ENCODE assay signal across 14 cellular contexts in genomic region chr11:128235446-128235845, GRCh38.
DNase-seq lines count a peak whose midpoint lies in the region; ATAC-seq, FAIRE-seq and TF ChIP-seq lines count a peak whose summit lies in the region.
"Had no signal": no experiment of that assay in that cellular context is flagged by ENCODE, and none has a peak within 500 bp of the region (broad histone marks: within the 10 kb centered on the region; RNA-seq: fewer than 3 reads in every experiment).

No MANE protein-coding gene starts in this region.

- no peaks in the 10 kb centered on the region for H3K27me3 Mint-ChIP-seq in osteocyte (ENCODE audit: unreplicated experiment)
- no peaks in the 10 kb centered on the region for H3K27me3 Mint-ChIP-seq in activated CD4-positive, alpha-beta memory T cell treated with anti-CD3 and anti-CD28 coated beads, Interleukin-2, amount 10 ng/mL, durations not matched to agents 7 days and 5 days
- H3K27me3 Mint-ChIP-seq: activated CD4-positive, alpha-beta T cell treated with anti-CD3 and anti-CD28 coated beads for 36 hours; activated naive CD8-positive, alpha-beta T cell treated with anti-CD3 and anti-CD28 coated beads, Interleukin-2, amount 10 ng/mL, durations not matched to agents 7 days and 5 days; dendritic cell treated with granulocyte-macrophage colony-stimulating factor and Interleukin-4, amounts not matched to agents 40 ng/mL and 50 ng/mL, for 4 days had no signal

- H3K36me3 Mint-ChIP-seq in osteocyte (ENCODE audit: unreplicated experiment) = no peaks in the 10 kb centered on the region
- peaks cover 6% of the 10 kb centered on the region for H3K36me3 Mint-ChIP-seq in activated CD4-positive, alpha-beta memory T cell treated with anti-CD3 and anti-CD28 coated beads, Interleukin-2, amount 10 ng/mL, durations not matched to agents 7 days and 5 days (ENCODE audit: low read depth)

- ATAC-seq in GM21576 (IDR thresholded peaks at IDR 0.05; ENCODE audit: unreplicated experiment) = no peak
- ATAC-seq: activated CD4-positive, alpha-beta T cell treated with anti-CD3 and anti-CD28 coated beads for 36 hours; stimulated activated naive CD8-positive, alpha-beta T cell treated with anti-CD3 and anti-CD28 coated beads, Interleukin-15, Interleukin-2, amounts not matched to agents 100 U/mL and 50 U/mL, for 24 hours had no signal

- POLR2A ChIA-PET in activated CD4-positive, alpha-beta memory T cell treated with anti-CD3 and anti-CD28 coated beads, Interleukin-2, amount 10 ng/mL, durations not matched to agents 7 days and 5 days (lab: Charles Lee) = no interaction called here

- DNase-seq in NCI-H146 (lab: John Stamatoyannopoulos, UW) (peak; percentile 5), NCI-H146 treated with DMSO at 0.1 percent for 48 hours (lab: John Stamatoyannopoulos, UW; ENCODE audit: unreplicated experiment) (no peak), NCI-H2196 (lab: John Stamatoyannopoulos, UW; ENCODE audit: unreplicated experiment) (peak; percentile 44), osteocyte (ENCODE audit: extremely low spot score, unreplicated experiment) (no peak), posterior vena cava (ENCODE audit: low spot score) (no peak)
- DNase-seq in activated CD4-positive, alpha-beta memory T cell treated with anti-CD3 and anti-CD28 coated beads, Interleukin-2, amount 10 ng/mL, durations not matched to agents 7 days and 5 days = no peak
- DNase-seq: activated CD4-positive, alpha-beta T cell treated with anti-CD3 and anti-CD28 coated beads for 36 hours; activated naive CD8-positive, alpha-beta T cell treated with anti-CD3 and anti-CD28 coated beads, Interleukin-2, amount 10 ng/mL, durations not matched to agents 7 days and 5 days; mammary epithelial cell; stimulated activated naive CD8-positive, alpha-beta T cell treated with anti-CD3 and anti-CD28 coated beads, Interleukin-15, Interleukin-2, amounts not matched to agents 100 U/mL and 50 U/mL, for 24 hours had no signal

- CTCF ChIA-PET in activated CD4-positive, alpha-beta memory T cell treated with anti-CD3 and anti-CD28 coated beads, Interleukin-2, amount 10 ng/mL, durations not matched to agents 7 days and 5 days (lab: Charles Lee) = no interaction called here

- no peak for TF ChIP-seq CTCF in osteocyte (IDR thresholded peaks at IDR 0.05)

- H3K4me1 Mint-ChIP-seq in osteocyte (ENCODE audit: unreplicated experiment) = peaks cover 34% of the 10 kb centered on the region
- peaks cover 32% of the 10 kb centered on the region for H3K4me1 Mint-ChIP-seq in activated CD4-positive, alpha-beta memory T cell treated with anti-CD3 and anti-CD28 coated beads, Interleukin-2, amount 10 ng/mL, durations not matched to agents 7 days and 5 days

- FAIRE-seq in endometrium (lab: Jason Lieb, UNC) = peak; percentile 81

- H3K27ac Mint-ChIP-seq in osteocyte (ENCODE audit: unreplicated experiment) = peak overlapping the region; percentile 89
- H3K27ac Mint-ChIP-seq in activated CD4-positive, alpha-beta memory T cell treated with anti-CD3 and anti-CD28 coated beads, Interleukin-2, amount 10 ng/mL, durations not matched to agents 7 days and 5 days = no peak overlapping the region
- H3K27ac Mint-ChIP-seq: activated CD4-positive, alpha-beta T cell treated with anti-CD3 and anti-CD28 coated beads for 36 hours; activated naive CD8-positive, alpha-beta T cell treated with anti-CD3 and anti-CD28 coated beads, Interleukin-2, amount 10 ng/mL, durations not matched to agents 7 days and 5 days; T-helper 2 cell treated with Interferon-gamma antibody and Interleukin-4, amounts not matched to agents 5 μg/mL and 100 μg/mL, for 36 hours had no signal

- H3K4me3 Mint-ChIP-seq in osteocyte (ENCODE audit: unreplicated experiment) = no peak overlapping the region
- no peak overlapping the region for H3K4me3 Mint-ChIP-seq in activated CD4-positive, alpha-beta memory T cell treated with anti-CD3 and anti-CD28 coated beads, Interleukin-2, amount 10 ng/mL, durations not matched to agents 7 days and 5 days
- H3K4me3 Mint-ChIP-seq: activated CD4-positive, alpha-beta T cell treated with anti-CD3 and anti-CD28 coated beads for 36 hours; activated naive CD8-positive, alpha-beta T cell treated with anti-CD3 and anti-CD28 coated beads, Interleukin-2, amount 10 ng/mL, durations not matched to agents 7 days and 5 days; dendritic cell treated with granulocyte-macrophage colony-stimulating factor and Interleukin-4, amounts not matched to agents 40 ng/mL and 50 ng/mL, for 4 days; T-helper 2 cell treated with Interferon-gamma antibody and Interleukin-4, amounts not matched to agents 5 μg/mL and 100 μg/mL, for 36 hours had no signal

- intact Hi-C loops in posterior vena cava (cut with DNase I) = no loop called here

- no peaks in the 10 kb centered on the region for H3K9me3 Mint-ChIP-seq in osteocyte (ENCODE audit: unreplicated experiment)
- H3K9me3 Mint-ChIP-seq in activated CD4-positive, alpha-beta memory T cell treated with anti-CD3 and anti-CD28 coated beads, Interleukin-2, amount 10 ng/mL, durations not matched to agents 7 days and 5 days = no peaks in the 10 kb centered on the region
- H3K9me3 Mint-ChIP-seq: dendritic cell treated with granulocyte-macrophage colony-stimulating factor and Interleukin-4, amounts not matched to agents 40 ng/mL and 50 ng/mL, for 4 days had no signal

Comparison
In these comparisons a context has a peak if more than half of its experiments do, and no peak if none do; other contexts are left out.
1. DNase-seq: peak in NCI-H146 (single experiment) and NCI-H2196 (single experiment); none in NCI-H146 treated with DMSO at 0.1 percent for 48 hours (single experiment), osteocyte (single experiment), posterior vena cava (single experiment) and activated CD4-positive, alpha-beta memory T cell treated with anti-CD3 and anti-CD28 coated beads, Interleukin-2, amount 10 ng/mL, durations not matched to agents 7 days and 5 days (single experiment).